Comparison of ENCODE assay signal across 7 cellular contexts in genomic region chr18:48777026-48777736, GRCh38.
DNase-seq lines count a peak whose midpoint lies in the region; ATAC-seq and TF ChIP-seq lines count a peak whose summit lies in the region.

No MANE protein-coding gene starts in this region.

- H3K4me3 Mint-ChIP-seq in activated CD8-positive, alpha-beta memory T cell treated with anti-CD3 and anti-CD28 coated beads, Interleukin-2, amount 10 ng/mL, durations not matched to agents 7 days and 5 days: no peak overlapping the region
- peak overlapping the region; percentile 28 for H3K4me3 Mint-ChIP-seq in nephron progenitor cell

- no peaks in the 10 kb centered on the region for H3K9me3 Mint-ChIP-seq in activated CD8-positive, alpha-beta memory T cell treated with anti-CD3 and anti-CD28 coated beads, Interleukin-2, amount 10 ng/mL, durations not matched to agents 7 days and 5 days (ENCODE audit: low read depth)
- H3K9me3 Mint-ChIP-seq in nephron progenitor cell: no peaks in the 10 kb centered on the region

- peak overlapping the region; percentile 26 for H3K27ac Mint-ChIP-seq in activated CD8-positive, alpha-beta memory T cell treated with anti-CD3 and anti-CD28 coated beads, Interleukin-2, amount 10 ng/mL, durations not matched to agents 7 days and 5 days
- no peak overlapping the region for H3K27ac Mint-ChIP-seq in nephron progenitor cell

- H3K27me3 Mint-ChIP-seq in activated CD8-positive, alpha-beta memory T cell treated with anti-CD3 and anti-CD28 coated beads, Interleukin-2, amount 10 ng/mL, durations not matched to agents 7 days and 5 days: no peaks in the 10 kb centered on the region
- no peaks in the 10 kb centered on the region for H3K27me3 Mint-ChIP-seq in nephron progenitor cell (ENCODE audit: low read depth, poor library complexity)

- H3K36me3 Mint-ChIP-seq in activated CD8-positive, alpha-beta memory T cell treated with anti-CD3 and anti-CD28 coated beads, Interleukin-2, amount 10 ng/mL, durations not matched to agents 7 days and 5 days: no peaks in the 10 kb centered on the region
- H3K36me3 Mint-ChIP-seq in nephron progenitor cell (ENCODE audit: low read depth): peaks cover 8% of the 10 kb centered on the region

- CTCF ChIA-PET in activated CD8-positive, alpha-beta memory T cell treated with anti-CD3 and anti-CD28 coated beads, Interleukin-2, amount 10 ng/mL, durations not matched to agents 7 days and 5 days (lab: Charles Lee): interaction anchor here (0.6 to 2.5 kb wide), 25 partner anchors 9 to 460 kb away, joined by 3 to 12 read pairs (median 4); no protein-coding TSS in a partner anchor

- peaks cover 7% of the 10 kb centered on the region for H3K4me1 Mint-ChIP-seq in activated CD8-positive, alpha-beta memory T cell treated with anti-CD3 and anti-CD28 coated beads, Interleukin-2, amount 10 ng/mL, durations not matched to agents 7 days and 5 days
- H3K4me1 Mint-ChIP-seq in nephron progenitor cell: peaks cover 78% of the 10 kb centered on the region

- no peak overlapping the region for H3K4me3 ChIP-seq in epithelial cell of esophagus (ENCODE audit: low read length)

- peak; percentile 61 for ATAC-seq in GM21737 (IDR thresholded peaks at IDR 0.05; ENCODE audit: unreplicated experiment)
- peak; percentile 90 for ATAC-seq in activated CD8-positive, alpha-beta memory T cell treated with anti-CD3 and anti-CD28 coated beads, Interleukin-2, amount 10 ng/mL, durations not matched to agents 7 days and 5 days

- H3K27ac ChIP-seq in substantia nigra (ENCODE audit: low read depth, low read length, poor library complexity, severe bottlenecking): peak overlapping the region; percentile 13

- DNase-seq in GM10266 (ENCODE audit: extremely low spot score): peak; percentile 88
- DNase-seq in NCI-H1930 (lab: John Stamatoyannopoulos, UW): peak; percentile 7 to 33
- peak; percentile 78 for DNase-seq in activated CD8-positive, alpha-beta memory T cell treated with anti-CD3 and anti-CD28 coated beads, Interleukin-2, amount 10 ng/mL, durations not matched to agents 7 days and 5 days
- DNase-seq in epithelial cell of esophagus (ENCODE audit: low read depth): peak; percentile 50
- peak; percentile 79 for DNase-seq in nephron progenitor cell
- peak in 43 of 49 donors; percentile 17 to 79 (median 47) for DNase-seq in substantia nigra (lab: John Stamatoyannopoulos, UW)

- TF ChIP-seq CTCF in GM10266 (IDR thresholded peaks at IDR 0.05; ENCODE audit: control insufficient read depth, insufficient read depth, low read depth, missing control alignments) (peak; percentile 96), epithelial cell of esophagus (IDR thresholded peaks at IDR 0.05; ENCODE audit: insufficient read depth, low read depth, low read length, missing control alignments) (peak; percentile 78), nephron progenitor cell (IDR thresholded peaks at IDR 0.05) (peak; percentile 93)

Comparison
In these comparisons a context has a peak if more than half of its experiments do, and no peak if none do; other contexts are left out.
1. DNase-seq: peak in every context shown above with its lines; median percentile 88 in GM10266; 79 in nephron progenitor cell; 78 in activated CD8-positive, alpha-beta memory T cell treated with anti-CD3 and anti-CD28 coated beads, Interleukin-2, amount 10 ng/mL, durations not matched to agents 7 days and 5 days; 50 in epithelial cell of esophagus; 47 in substantia nigra; 20 in NCI-H1930.